1 cellular context compared by ENCODE assay signal in genomic region chr2:85736456-85737355, GRCh38.
TF ChIP-seq lines count a peak whose summit lies in the region.

No MANE protein-coding gene starts in this region.

TF ChIP-seq in HepG2, 621 proteins besides CTCF, POLR2A, EP300 and RAD21:
- TF ChIP-seq SALL1 (CRISPR knock-in tag; IDR thresholded peaks at IDR 0.05) (no peak), SOX6 (IDR thresholded peaks at IDR 0.05) (no peak), SOX6 (CRISPR knock-in tag; IDR thresholded peaks at IDR 0.05) (no peak), SMAD9 (CRISPR knock-in tag; IDR thresholded peaks at IDR 0.05) (no peak), ZNF629 (CRISPR knock-in tag; conservative IDR thresholded peaks at IDR 0.05) (no peak), MYC (CRISPR knock-in tag; IDR thresholded peaks at IDR 0.05; ENCODE audit: borderline replicate concordance) (no peak), KDM5A (IDR thresholded peaks at IDR 0.05; ENCODE audit: borderline replicate concordance, low read length) (no peak), ZNF720 (CRISPR knock-in tag; IDR thresholded peaks at IDR 0.05) (no peak), HNRNPUL1 (IDR thresholded peaks at IDR 0.05; ENCODE audit: low read depth, low read length) (no peak), ZNF20 (CRISPR knock-in tag; IDR thresholded peaks at IDR 0.05) (no peak), ZNF12 (CRISPR knock-in tag; IDR thresholded peaks at IDR 0.05) (no peak), ZNF256 (CRISPR knock-in tag; conservative IDR thresholded peaks at IDR 0.05) (no peak), ZGPAT (CRISPR knock-in tag; IDR thresholded peaks at IDR 0.05) (no peak), RBM39 (IDR thresholded peaks at IDR 0.05; ENCODE audit: low read depth, low read length, poor library complexity, severe bottlenecking) (no peak), ZBTB20 (CRISPR knock-in tag; IDR thresholded peaks at IDR 0.05; ENCODE audit: borderline replicate concordance, low read depth) (no peak)
